8 cellular contexts compared by ENCODE assay signal in genomic region chr11:124837491-124837856, GRCh38. TPM values are rescaled to one million over a fixed set of nuclear protein-coding genes. Genes with fewer than 3 reads are reported as not detected.
DNase-seq lines count a peak whose midpoint lies in the region; ATAC-seq and TF ChIP-seq lines count a peak whose summit lies in the region.

No MANE protein-coding gene starts in this region.

- H3K27me3 ChIP-seq in Karpas-422 (ENCODE audit: low read length) (no peaks in the 10 kb centered on the region), osteoblast (ENCODE audit: insufficient read depth, low read length) (peaks cover 59% of the 10 kb centered on the region)

- H2AFZ ChIP-seq in Karpas-422 (ENCODE audit: low read length), result no peak overlapping the region
- H2AFZ ChIP-seq in osteoblast (ENCODE audit: low read length), result no peak overlapping the region

- no peak overlapping the region for H3K9ac ChIP-seq in Karpas-422 (ENCODE audit: low read length)

- H3K4me1 ChIP-seq in Karpas-422 (ENCODE audit: low read length) (peaks cover 3% of the 10 kb centered on the region; the same call in 1 of the 2 replicates), osteoblast (ENCODE audit: insufficient read depth, low read length) (peaks cover 4% of the 10 kb centered on the region)

- ATAC-seq in GM21390 (IDR thresholded peaks at IDR 0.05; ENCODE audit: unreplicated experiment), result no peak

- TF ChIP-seq CTCF in AG04449 (IDR thresholded peaks at IDR 0.05; ENCODE audit: insufficient read depth, low read length, missing control alignments) (peak; percentile 67), GM12872 (IDR thresholded peaks at IDR 0.05; ENCODE audit: insufficient read depth, low read depth, low read length) (peak; percentile 62; the same call in 2 of the 3 replicates), RWPE1 (conservative IDR thresholded peaks at IDR 0.05; ENCODE audit: low read depth) (peak; percentile 58), osteoblast (IDR thresholded peaks at IDR 0.05; ENCODE audit: extremely low read depth, low read depth, low read length) (peak; percentile 65)

- DNase-seq in AG04449 (ENCODE audit: low read depth, low spot score) (peak; percentile 56), Karpas-422 (peak; percentile 72), RWPE1 (ENCODE audit: low spot score) (peak; percentile 73), erythroblast (lab: John Stamatoyannopoulos, UW) (peak; percentile 58 to 65), osteoblast (ENCODE audit: insufficient read length, low spot score, missing footprints) (peak; percentile 93), GM19240 (ENCODE audit: insufficient read length, low spot score) (no peak)

- CTCF ChIA-PET in AG04449 (lab: Yijun Ruan, JAX) (interaction anchor here (0.5 to 9.4 kb wide), 47 partner anchors 9 to 628 kb away, joined by 3 to 176 read pairs (median 6); partner anchors contain the start of genes CCDC15, HEPACAM, MSANTD2 and ROBO3), RWPE1 (lab: Yijun Ruan, JAX) (interaction anchor here (0.6 to 3.1 kb wide), 10 partner anchors 38 to 1184 kb away, joined by 3 to 14 read pairs (median 3); partner anchors contain the start of gene CCDC15)

- no peaks in the 10 kb centered on the region for H3K9me3 ChIP-seq in Karpas-422 (ENCODE audit: low read length)
- no peaks in the 10 kb centered on the region for H3K9me3 ChIP-seq in osteoblast (ENCODE audit: low read depth, low read length)

- TF ChIP-seq POLR2A in erythroblast (IDR thresholded peaks at IDR 0.05; ENCODE audit: low read length), result no peak

- H3K27ac ChIP-seq in Karpas-422 (ENCODE audit: low read length) (no peak overlapping the region), RWPE1 (no peak overlapping the region), osteoblast (ENCODE audit: low read depth, low read length) (no peak overlapping the region)

- POLR2A ChIA-PET in AG04449 (lab: Yijun Ruan, JAX), result interaction anchor here (0.8 to 1.0 kb wide), 2 partner anchors 39 to 185 kb away, joined by 3 read pairs; no protein-coding TSS in a partner anchor
- POLR2A ChIA-PET in RWPE1 (lab: Yijun Ruan, JAX; ENCODE audit: low non-redundant PET), result no interaction called here

- H4K20me1 ChIP-seq in Karpas-422 (ENCODE audit: insufficient read depth, low read depth, low read length) (no peaks in the 10 kb centered on the region), osteoblast (ENCODE audit: insufficient read depth, low read length) (no peaks in the 10 kb centered on the region)

- no peak overlapping the region for H3K4me3 ChIP-seq in AG04449 (ENCODE audit: low read depth, low read length)
- no peak overlapping the region for H3K4me3 ChIP-seq in Karpas-422 (ENCODE audit: low read length)
- H3K4me3 ChIP-seq in osteoblast (ENCODE audit: insufficient read depth, low read length), result no peak overlapping the region

- H3K4me2 ChIP-seq in Karpas-422 (ENCODE audit: low read depth, low read length, poor library complexity, severe bottlenecking) (no peak overlapping the region), osteoblast (ENCODE audit: insufficient read depth, low read length) (peak overlapping the region; percentile 46)

- no peaks in the 10 kb centered on the region for H3K9me2 ChIP-seq in Karpas-422 (replicated peaks; ENCODE audit: insufficient read depth, low read length)

- H3K36me3 ChIP-seq in Karpas-422 (ENCODE audit: insufficient read depth, low read length) (no peaks in the 10 kb centered on the region), osteoblast (ENCODE audit: insufficient read depth, low read length) (no peaks in the 10 kb centered on the region)

- H3K79me2 ChIP-seq in Karpas-422 (ENCODE audit: low read length) (no peaks in the 10 kb centered on the region), osteoblast (ENCODE audit: insufficient read depth, low read length) (no peaks in the 10 kb centered on the region)

RNA-seq across cellular contexts. Expression of gene ROBO3, which starts 27.8 kb away (rescaled TPM):
- total RNA-seq in Karpas-422 (2014; rRNA removed; shearing (Covaris generic); ENCODE audit: low replicate concordance), result 6.6 and 13.8 TPM in 2 replicates
- total RNA-seq in osteoblast, result 12.7 and 18.1 TPM in 2 replicates

RNA-seq across cellular contexts. Expression of gene MSANTD2, which starts 37.3 kb away (rescaled TPM):
- total RNA-seq in Karpas-422 (2014; rRNA removed; shearing (Covaris generic); ENCODE audit: low replicate concordance), result 5.2 and 7.6 TPM in 2 replicates
- total RNA-seq in osteoblast, result 10.6 and 10.9 TPM in 2 replicates
